Comparison of ENCODE assay signal across 14 cellular contexts in genomic region chr2:191728710-191729597, GRCh38. TPM values are rescaled to one million over a fixed set of nuclear protein-coding genes. Genes with fewer than 3 reads are reported as not detected.
DNase-seq lines count a peak whose midpoint lies in the region; ATAC-seq, FAIRE-seq and TF ChIP-seq lines count a peak whose summit lies in the region.
"Had no signal": no experiment of that assay in that cellular context is flagged by ENCODE, and none has a peak within 500 bp of the region (broad histone marks: within the 10 kb centered on the region; RNA-seq: fewer than 3 reads in every experiment).

No MANE protein-coding gene starts in this region.

- no peak for FAIRE-seq in astrocyte (lab: Jason Lieb, UNC)

- H3K4me3 Mint-ChIP-seq in astrocyte (ENCODE audit: unreplicated experiment) = no peak overlapping the region

- no peaks in the 10 kb centered on the region for H3K27me3 ChIP-seq in astrocyte (ENCODE audit: insufficient read depth, low read length)
- H3K27me3 ChIP-seq in neuronal stem cell (ENCODE audit: control insufficient read depth in 3 of 3, insufficient read depth in 3 of 3, low read depth in 1 of 3, low read length in 3 of 3) = no peaks in the 10 kb centered on the region
- H3K27me3 ChIP-seq: tibial artery had no signal

- H3K27ac Mint-ChIP-seq in astrocyte (ENCODE audit: unreplicated experiment) = no peak overlapping the region

- H3K4me1 ChIP-seq in astrocyte (ENCODE audit: insufficient read depth, low read length) = no peaks in the 10 kb centered on the region
- no peaks in the 10 kb centered on the region for H3K4me1 ChIP-seq in neuronal stem cell (ENCODE audit: control insufficient read depth in 2 of 2, insufficient read depth in 1 of 2, low read depth in 1 of 2, low read length in 2 of 2)
- H3K4me1 ChIP-seq: esophagus squamous epithelium, left ventricle myocardium inferior, tibial artery had no signal

- H3K79me1 ChIP-seq in neuronal stem cell (ENCODE audit: low read depth, low read length) = no peaks in the 10 kb centered on the region

- no peak overlapping the region for H2BK12ac ChIP-seq in neuronal stem cell (ENCODE audit: low read length)

- no peak overlapping the region for H2BK5ac ChIP-seq in neuronal stem cell (ENCODE audit: low read length)

- peak; percentile 53 for ATAC-seq in GM18870 (IDR thresholded peaks at IDR 0.05; ENCODE audit: unreplicated experiment)

- H3K4me1 Mint-ChIP-seq in astrocyte (ENCODE audit: low read depth, unreplicated experiment) = no peaks in the 10 kb centered on the region

- H4K20me1 ChIP-seq in astrocyte (ENCODE audit: insufficient read depth, low read length) = no peaks in the 10 kb centered on the region

- H3K79me2 ChIP-seq in astrocyte (ENCODE audit: insufficient read depth, low read length) = no peaks in the 10 kb centered on the region

- TF ChIP-seq CTCF in astrocyte (IDR thresholded peaks at IDR 0.05; ENCODE audit: insufficient read depth, low read depth, low read length) = peak; percentile 11

- H2AFZ ChIP-seq in astrocyte (ENCODE audit: low read depth, low read length) (no peak overlapping the region), neuronal stem cell (ENCODE audit: low read length) (peak overlapping the region; percentile 58)

- WGBS in neuronal stem cell (ENCODE audit: extremely low coverage in 2 of 2, insufficient read length in 2 of 2, insufficient replicate concordance in 1 of 2), 2 donors = no CpG with 5 or more reads among the region's 5 CpGs

- H3K36me3 Mint-ChIP-seq in astrocyte (ENCODE audit: low read depth, unreplicated experiment) = no peaks in the 10 kb centered on the region

- H4K8ac ChIP-seq in neuronal stem cell (ENCODE audit: low read depth, low read length) = no peak overlapping the region

- no peak overlapping the region for H3K9ac ChIP-seq in astrocyte (ENCODE audit: low read length)
- H3K9ac ChIP-seq in neuronal stem cell (ENCODE audit: low read depth, low read length, poor library complexity) = no peak overlapping the region

- no peaks in the 10 kb centered on the region for H3K9me3 Mint-ChIP-seq in astrocyte (ENCODE audit: unreplicated experiment)

- H3K4ac ChIP-seq in neuronal stem cell (ENCODE audit: low read length) = no peak overlapping the region

- no peaks in the 10 kb centered on the region for H3K27me3 Mint-ChIP-seq in astrocyte (ENCODE audit: low read depth, unreplicated experiment)

- no peak overlapping the region for H3K4me3 ChIP-seq in astrocyte (ENCODE audit: insufficient read depth, low read depth, low read length)
- no peak overlapping the region for H3K4me3 ChIP-seq in neuronal stem cell (ENCODE audit: low read length in 2 of 2)
- H3K4me3 ChIP-seq: esophagus squamous epithelium, left ventricle myocardium inferior, tibial artery had no signal

- no peak overlapping the region for H2BK15ac ChIP-seq in neuronal stem cell (ENCODE audit: low read length)

- H2BK120ac ChIP-seq in neuronal stem cell (ENCODE audit: low read depth, low read length) = no peak overlapping the region

- no peak overlapping the region for H3K23ac ChIP-seq in neuronal stem cell (ENCODE audit: low read depth, low read length, poor library complexity)

- H3K36me3 ChIP-seq in astrocyte (ENCODE audit: insufficient read depth, low read length) = no peaks in the 10 kb centered on the region
- no peaks in the 10 kb centered on the region for H3K36me3 ChIP-seq in neuronal stem cell (replicated peaks in 1 of 2; ENCODE audit: control insufficient read depth in 2 of 2, insufficient read depth in 2 of 2, low read length in 2 of 2)
- H3K36me3 ChIP-seq: esophagus squamous epithelium, left ventricle myocardium inferior, tibial artery had no signal

- no peak overlapping the region for H3K14ac ChIP-seq in neuronal stem cell (ENCODE audit: low read length)

- no peaks in the 10 kb centered on the region for H3K9me3 ChIP-seq in astrocyte (ENCODE audit: insufficient read depth, low read depth, low read length)
- no peaks in the 10 kb centered on the region for H3K9me3 ChIP-seq in neuronal stem cell (replicated peaks in 1 of 2; ENCODE audit: control insufficient read depth in 2 of 2, insufficient read depth in 1 of 2, low read depth in 1 of 2, low read length in 2 of 2)
- H3K9me3 ChIP-seq: esophagus squamous epithelium, left ventricle myocardium inferior, tibial artery had no signal

- no peak overlapping the region for H2AK5ac ChIP-seq in neuronal stem cell (ENCODE audit: low read depth, low read length)

- peak overlapping the region; percentile 40 for H3K4me2 ChIP-seq in astrocyte (ENCODE audit: low read length)
- no peak overlapping the region for H3K4me2 ChIP-seq in neuronal stem cell (ENCODE audit: insufficient read depth, low read length, poor library complexity, severe bottlenecking)

- H4K91ac ChIP-seq in neuronal stem cell (ENCODE audit: low read depth, low read length, poor library complexity) = no peak overlapping the region

- H3K27ac ChIP-seq in astrocyte (ENCODE audit: low read depth, low read length) (no peak overlapping the region), neuronal stem cell (replicated peaks; ENCODE audit: low read length) (no peak overlapping the region)
- H3K27ac ChIP-seq: esophagus squamous epithelium, left ventricle myocardium inferior, tibial artery had no signal

- H3K18ac ChIP-seq in neuronal stem cell (ENCODE audit: low read length) = no peak overlapping the region

- DNase-seq in HS-5 (ENCODE audit: low read depth) (peak; percentile 32), astrocyte (ENCODE audit: low read depth) (peak; percentile 29), neuronal stem cell (ENCODE audit: low spot score) (no peak), RPMI8226 (no peak), MV-4-11 (lab: John Stamatoyannopoulos, UW) (no peak), NCI-H128 (lab: John Stamatoyannopoulos, UW; ENCODE audit: unreplicated experiment) (no peak)
- no peak for DNase-seq in stimulated activated CD4-positive, alpha-beta T cell treated with anti-CD3 and anti-CD28 coated beads, Interleukin-4, amount 100 ng/mL, for 24 hours
- DNase-seq: DMS 273 treated with DMSO at 0.1 percent for 48 hours, esophagus squamous epithelium, left ventricle myocardium inferior, NCI-H345, posterior cingulate gyrus, tibial artery had no signal

RNA-seq across cellular contexts. Expression of gene NABP1, which starts 51.0 kb away (rescaled TPM):
- 181 and 213 TPM in 2 replicates for total RNA-seq in astrocyte
- polyA plus RNA-seq in neuronal stem cell (2013, experiment 1 of 2) = 0.91 TPM
- 1.2 TPM for polyA plus RNA-seq in neuronal stem cell (2013, experiment 2 of 2)

Comparison
In these comparisons a context has a peak if more than half of its experiments do, and no peak if none do; other contexts are left out.
1. DNase-seq: peak in HS-5 (single experiment) and astrocyte (single experiment); none in neuronal stem cell (single experiment), stimulated activated CD4-positive, alpha-beta T cell treated with anti-CD3 and anti-CD28 coated beads, Interleukin-4, amount 100 ng/mL, for 24 hours (single experiment), RPMI8226 (single experiment), MV-4-11 (single experiment) and NCI-H128 (single experiment).